Comparison of ENCODE assay signal across 2 cellular contexts in genomic region chr1:7549693-7550161, GRCh38.
TF ChIP-seq lines count a peak whose summit lies in the region.

No MANE protein-coding gene starts in this region.

TF ChIP-seq in IMR-90, 13 proteins besides CTCF, POLR2A, EP300 and RAD21:
- TF ChIP-seq CEBPB (IDR thresholded peaks at IDR 0.05; ENCODE audit: low read depth, low read length) (no peak), SMC3 (IDR thresholded peaks at IDR 0.05; ENCODE audit: low read depth, low read length) (no peak), MAZ (IDR thresholded peaks at IDR 0.05; ENCODE audit: borderline replicate concordance, low read depth, low read length) (0 out of 2 replicates have a peak, but pooled peaks have one; percentile 19), ELK1 (IDR thresholded peaks at IDR 0.05; ENCODE audit: borderline replicate concordance, low read depth, low read length) (no peak), CHD1 (IDR thresholded peaks at IDR 0.05; ENCODE audit: low read depth, low read length) (no peak), FOS (IDR thresholded peaks at IDR 0.05; ENCODE audit: low read depth, low read length) (no peak), NFE2L2 (IDR thresholded peaks at IDR 0.05; ENCODE audit: low read depth, low read length) (no peak)
- TF ChIP-seq, protein P1, sequence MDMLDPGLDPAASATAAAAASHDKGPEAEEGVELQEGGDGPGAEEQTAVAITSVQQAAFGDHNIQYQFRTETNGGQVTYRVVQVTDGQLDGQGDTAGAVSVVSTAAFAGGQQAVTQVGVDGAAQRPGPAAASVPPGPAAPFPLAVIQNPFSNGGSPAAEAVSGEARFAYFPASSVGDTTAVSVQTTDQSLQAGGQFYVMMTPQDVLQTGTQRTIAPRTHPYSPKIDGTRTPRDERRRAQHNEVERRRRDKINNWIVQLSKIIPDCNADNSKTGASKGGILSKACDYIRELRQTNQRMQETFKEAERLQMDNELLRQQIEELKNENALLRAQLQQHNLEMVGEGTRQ (IDR thresholded peaks at IDR 0.05; ENCODE audit: low read depth, low read length), result no peak

TF ChIP-seq in GM23338, 12 proteins besides CTCF, POLR2A, EP300 and RAD21:
- no peak for TF ChIP-seq POLR2AphosphoS5 (IDR thresholded peaks at IDR 0.05; ENCODE audit: low read depth)
- no peak for TF ChIP-seq NANOG (IDR thresholded peaks at IDR 0.05; ENCODE audit: borderline replicate concordance)
- no peak for TF ChIP-seq EZH2phosphoT487 (IDR thresholded peaks at IDR 0.05; ENCODE audit: unreplicated experiment)
- TF ChIP-seq STAT1 (IDR thresholded peaks at IDR 0.05; ENCODE audit: unreplicated experiment), result no peak
- TF ChIP-seq, protein P2, sequence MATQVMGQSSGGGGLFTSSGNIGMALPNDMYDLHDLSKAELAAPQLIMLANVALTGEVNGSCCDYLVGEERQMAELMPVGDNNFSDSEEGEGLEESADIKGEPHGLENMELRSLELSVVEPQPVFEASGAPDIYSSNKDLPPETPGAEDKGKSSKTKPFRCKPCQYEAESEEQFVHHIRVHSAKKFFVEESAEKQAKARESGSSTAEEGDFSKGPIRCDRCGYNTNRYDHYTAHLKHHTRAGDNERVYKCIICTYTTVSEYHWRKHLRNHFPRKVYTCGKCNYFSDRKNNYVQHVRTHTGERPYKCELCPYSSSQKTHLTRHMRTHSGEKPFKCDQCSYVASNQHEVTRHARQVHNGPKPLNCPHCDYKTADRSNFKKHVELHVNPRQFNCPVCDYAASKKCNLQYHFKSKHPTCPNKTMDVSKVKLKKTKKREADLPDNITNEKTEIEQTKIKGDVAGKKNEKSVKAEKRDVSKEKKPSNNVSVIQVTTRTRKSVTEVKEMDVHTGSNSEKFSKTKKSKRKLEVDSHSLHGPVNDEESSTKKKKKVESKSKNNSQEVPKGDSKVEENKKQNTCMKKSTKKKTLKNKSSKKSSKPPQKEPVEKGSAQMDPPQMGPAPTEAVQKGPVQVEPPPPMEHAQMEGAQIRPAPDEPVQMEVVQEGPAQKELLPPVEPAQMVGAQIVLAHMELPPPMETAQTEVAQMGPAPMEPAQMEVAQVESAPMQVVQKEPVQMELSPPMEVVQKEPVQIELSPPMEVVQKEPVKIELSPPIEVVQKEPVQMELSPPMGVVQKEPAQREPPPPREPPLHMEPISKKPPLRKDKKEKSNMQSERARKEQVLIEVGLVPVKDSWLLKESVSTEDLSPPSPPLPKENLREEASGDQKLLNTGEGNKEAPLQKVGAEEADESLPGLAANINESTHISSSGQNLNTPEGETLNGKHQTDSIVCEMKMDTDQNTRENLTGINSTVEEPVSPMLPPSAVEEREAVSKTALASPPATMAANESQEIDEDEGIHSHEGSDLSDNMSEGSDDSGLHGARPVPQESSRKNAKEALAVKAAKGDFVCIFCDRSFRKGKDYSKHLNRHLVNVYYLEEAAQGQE (IDR thresholded peaks at IDR 0.05; ENCODE audit: unreplicated experiment), result no peak
TF ChIP-seq in GM23338: peak in this region for 0.
